Comparison of ENCODE assay signal across 29 cellular contexts in genomic region chr3:116350119-116350733, GRCh38.
"Had no signal": no experiment of that assay in that cellular context is flagged by ENCODE, and none has a peak within 500 bp of the region (broad histone marks: within the 10 kb centered on the region; RNA-seq: fewer than 3 reads in every experiment).

No MANE protein-coding gene starts in this region.

- ATAC-seq: heart right ventricle; left cardiac atrium; left lung; naive thymus-derived CD4-positive, alpha-beta T cell; sciatic nerve; stimulated activated naive CD8-positive, alpha-beta T cell treated with anti-CD3 and anti-CD28 coated beads, Interleukin-15, amount 100 ng/mL, for 72 hours had no signal

- DNase-seq: dorsolateral prefrontal cortex; effector CD4-positive, alpha-beta T cell; foreskin melanocyte; glutamatergic neuron; heart right ventricle; hippocampal formation; left cardiac atrium; left lung; mesendoderm; midbrain; naive thymus-derived CD4-positive, alpha-beta T cell; nephron progenitor cell; nucleus accumbens; stimulated activated CD4-positive, alpha-beta T cell treated with anti-CD3 and anti-CD28 coated beads, Interleukin-12 subunit alpha, Interleukin-12 subunit beta, amount 100 ng/mL, for 4 hours; stimulated activated CD4-positive, alpha-beta T cell treated with anti-CD3 and anti-CD28 coated beads, Interleukin-1b, Interleukin-23, amount 100 ng/mL, for 48 hours; stimulated activated CD4-positive, alpha-beta T cell treated with anti-CD3 and anti-CD28 coated beads, Interleukin-4, amount 100 ng/mL, for 1 hour; stimulated activated CD8-positive, alpha-beta memory T cell treated with anti-CD3 and anti-CD28 coated beads, Interleukin-4, amount 100 ng/mL, for 48 hours; stimulated activated naive CD4-positive, alpha-beta T cell; stimulated activated naive CD8-positive, alpha-beta T cell treated with anti-CD3 and anti-CD28 coated beads, Interleukin-15, amount 100 ng/mL, for 72 hours; trophoblast cell had no signal

- H3K27ac ChIP-seq: dorsolateral prefrontal cortex, esophagus muscularis mucosa, heart right ventricle, left lung, prostate gland, right atrium auricular region, suprapubic skin had no signal

- H3K4me2 ChIP-seq: smooth muscle cell had no signal

- FAIRE-seq: colon, endothelial cell of umbilical vein, islet of Langerhans had no signal

- H3K27me3 ChIP-seq: dorsolateral prefrontal cortex, esophagus muscularis mucosa, heart right ventricle, left lung, right atrium auricular region, suprapubic skin had no signal

- H3K36me3 ChIP-seq: esophagus muscularis mucosa, heart right ventricle, left lung, prostate gland, right atrium auricular region, suprapubic skin had no signal

- H3K9me3 ChIP-seq: esophagus muscularis mucosa, heart right ventricle, left lung, prostate gland, right atrium auricular region, suprapubic skin had no signal

- H3K4me1 ChIP-seq: esophagus muscularis mucosa, heart right ventricle, left lung, prostate gland, right atrium auricular region, suprapubic skin had no signal

- H3K4me3 ChIP-seq: esophagus muscularis mucosa, heart right ventricle, left lung, prostate gland, right atrium auricular region, smooth muscle cell, suprapubic skin had no signal
